1 cellular context compared by ENCODE assay signal in genomic region chr2:82283075-82283474, GRCh38.
TF ChIP-seq lines count a peak whose summit lies in the region.

No MANE protein-coding gene starts in this region.

TF ChIP-seq in HCT116, 20 proteins besides CTCF, POLR2A, EP300 and RAD21 (continued from another document):
- no peak for TF ChIP-seq REST (IDR thresholded peaks at IDR 0.05; ENCODE audit: low read depth)
- TF ChIP-seq ELF1 (IDR thresholded peaks at IDR 0.05; ENCODE audit: borderline replicate concordance, low read depth), result no peak
- TF ChIP-seq EGR1 (IDR thresholded peaks at IDR 0.05; ENCODE audit: low read depth), result no peak
- TF ChIP-seq POLR2AphosphoS5 (IDR thresholded peaks at IDR 0.05; ENCODE audit: low read depth, low read length), result no peak
- TF ChIP-seq SIN3A (IDR thresholded peaks at IDR 0.05; ENCODE audit: low read depth), result no peak
- TF ChIP-seq ATF3 (IDR thresholded peaks at IDR 0.05), result no peak
- TF ChIP-seq ZFX (IDR thresholded peaks at IDR 0.05), result no peak
- no peak for TF ChIP-seq SRF (IDR thresholded peaks at IDR 0.05; ENCODE audit: low read depth)
- TF ChIP-seq JUND (IDR thresholded peaks at IDR 0.05), result no peak
- TF ChIP-seq MAX (IDR thresholded peaks at IDR 0.05), result no peak
- TF ChIP-seq CEBPB (IDR thresholded peaks at IDR 0.05; ENCODE audit: low read depth), result no peak
- no peak for TF ChIP-seq FOSL1 (IDR thresholded peaks at IDR 0.05; ENCODE audit: low read depth)
- TF ChIP-seq TCF7L2 (IDR thresholded peaks at IDR 0.05; ENCODE audit: borderline replicate concordance, extremely low read depth, insufficient read depth, insufficient read length), result no peak
- no peak for TF ChIP-seq EZH2 (IDR thresholded peaks at IDR 0.05)
- no peak for TF ChIP-seq YY1 (IDR thresholded peaks at IDR 0.05; ENCODE audit: extremely low read depth, insufficient replicate concordance, low read depth, low read length)
- no peak for TF ChIP-seq CBX3 (IDR thresholded peaks at IDR 0.05; ENCODE audit: low read depth)
- TF ChIP-seq EZH2phosphoT487 (IDR thresholded peaks at IDR 0.05; ENCODE audit: borderline replicate concordance), result no peak
TF ChIP-seq in HCT116: peak in this region for 0.
